ENCODE assay signal across 18 cellular contexts in the genomic region with DNA sequence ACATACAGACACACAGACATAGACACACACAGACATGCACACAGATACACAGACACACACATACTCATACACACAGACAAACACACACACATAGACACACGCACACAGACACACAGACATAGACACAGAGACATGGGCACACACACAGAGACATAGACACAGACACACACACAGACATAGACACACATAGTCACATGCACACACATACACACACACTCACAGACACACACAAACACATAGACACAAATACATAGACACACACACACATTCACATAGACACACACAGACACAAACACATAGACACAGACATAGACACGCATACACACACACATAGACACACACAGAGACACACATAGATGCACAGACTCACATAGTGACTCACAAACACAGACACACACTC. TPM values are rescaled to one million over a fixed set of nuclear protein-coding genes. Genes with fewer than 3 reads are reported as not detected.
DNase-seq lines count a peak whose midpoint lies in the region; ATAC-seq, FAIRE-seq and TF ChIP-seq lines count a peak whose summit lies in the region.
"Had no signal": no experiment of that assay in that cellular context is flagged by ENCODE, and none has a peak within 500 bp of the region (broad histone marks: within the 10 kb centered on the region; RNA-seq: fewer than 3 reads in every experiment).

No MANE protein-coding gene starts in this region.

- FAIRE-seq in HepG2 (lab: Jason Lieb, UNC) (peak; percentile 84), astrocyte (lab: Jason Lieb, UNC) (peak; percentile 56)
- FAIRE-seq: H54 had no signal

- H3K4me1 ChIP-seq in HepG2 (ENCODE audit: insufficient read depth, low read length) (no peaks in the 10 kb centered on the region), right lobe of liver (no peaks in the 10 kb centered on the region), astrocyte (ENCODE audit: insufficient read depth, low read length) (no peaks in the 10 kb centered on the region), mesenchymal stem cell (ENCODE audit: control insufficient read depth, insufficient read depth, low read depth, low read length) (no peaks in the 10 kb centered on the region)

- H2BK15ac ChIP-seq in mesenchymal stem cell (ENCODE audit: low read depth, poor library complexity, severe bottlenecking) = no peak overlapping the region

- H3K4me3 ChIP-seq in HepG2 (replicated peaks in 1 of 3; ENCODE audit: insufficient read depth in 1 of 3, low read depth in 2 of 3, low read length in 3 of 3) (no peak overlapping the region), right lobe of liver (no peak overlapping the region), astrocyte (ENCODE audit: insufficient read depth, low read depth, low read length) (no peak overlapping the region), mesenchymal stem cell (ENCODE audit: insufficient read depth in 1 of 2, low read depth in 1 of 2, low read length in 2 of 2) (no peak overlapping the region)
- H3K4me3 ChIP-seq: BLaER1, GM23248 had no signal

- H4K20me1 ChIP-seq in HepG2 (ENCODE audit: insufficient read depth, low read length) (no peaks in the 10 kb centered on the region), astrocyte (ENCODE audit: insufficient read depth, low read length) (no peaks in the 10 kb centered on the region)
- H4K20me1 ChIP-seq: BLaER1 had no signal

- no peak overlapping the region for H2BK12ac ChIP-seq in mesenchymal stem cell (ENCODE audit: low read length in 2 of 2)

- H3K36me3 ChIP-seq in HepG2 (replicated peaks in 1 of 2; ENCODE audit: control insufficient read depth in 1 of 2, insufficient read depth in 2 of 2, low read length in 2 of 2) = no peaks in the 10 kb centered on the region
- no peaks in the 10 kb centered on the region for H3K36me3 ChIP-seq in right lobe of liver
- H3K36me3 ChIP-seq in astrocyte (ENCODE audit: insufficient read depth, low read length) = no peaks in the 10 kb centered on the region
- H3K36me3 ChIP-seq in mesenchymal stem cell (ENCODE audit: control insufficient read depth in 1 of 2, insufficient read depth in 2 of 2, low read depth in 1 of 2, low read length in 2 of 2) = no peaks in the 10 kb centered on the region
- H3K36me3 ChIP-seq: BLaER1 had no signal

- H3K27me3 ChIP-seq in HepG2 (ENCODE audit: control insufficient read depth in 1 of 2, insufficient read depth in 2 of 2, low read length in 2 of 2) (peaks cover 20 to 95% of the 10 kb centered on the region in 2 experiments; a peak in 4 of 5 replicates), right lobe of liver (no peaks in the 10 kb centered on the region), astrocyte (ENCODE audit: insufficient read depth, low read length) (peaks cover 9% of the 10 kb centered on the region), mesenchymal stem cell (ENCODE audit: control insufficient read depth in 1 of 2, insufficient read depth in 1 of 2, low read length in 2 of 2) (peaks cover 0 to 42% of the 10 kb centered on the region in 2 experiments)

- no peak overlapping the region for H2BK5ac ChIP-seq in mesenchymal stem cell (ENCODE audit: low read depth, low read length, poor library complexity, severe bottlenecking)

- H3K79me2 ChIP-seq in HepG2 (ENCODE audit: insufficient read depth, low read length) (no peaks in the 10 kb centered on the region), astrocyte (ENCODE audit: insufficient read depth, low read length) (no peaks in the 10 kb centered on the region)

- no peak overlapping the region for H3K27ac Mint-ChIP-seq in astrocyte (ENCODE audit: unreplicated experiment)
- H3K27ac Mint-ChIP-seq: CD14-positive monocyte; CD4-positive, alpha-beta memory T cell; HFFc6 had no signal

- H3K79me1 ChIP-seq in mesenchymal stem cell (replicated peaks; ENCODE audit: low read length, poor library complexity, severe bottlenecking) = no peaks in the 10 kb centered on the region

- H4K91ac ChIP-seq in mesenchymal stem cell (ENCODE audit: low read length) = peak overlapping the region; percentile 5

- TF ChIP-seq POLR2A in HepG2 (IDR thresholded peaks at IDR 0.05; ENCODE audit: insufficient read depth in 1 of 2, low read depth in 2 of 2, low read length in 2 of 2) = no peak
- TF ChIP-seq POLR2A in right lobe of liver (IDR thresholded peaks at IDR 0.05) = no peak

- H4K8ac ChIP-seq in mesenchymal stem cell (ENCODE audit: low read length) = no peak overlapping the region

- CTCF ChIA-PET in HepG2 (lab: Yijun Ruan, JAX; ENCODE audit: low intra/inter-chr PET ratio, low total read pairs) = no interaction called here
- CTCF ChIA-PET in GM10248 (lab: Yijun Ruan, JAX) = no interaction called here

- no peaks in the 10 kb centered on the region for H3K36me3 Mint-ChIP-seq in astrocyte (ENCODE audit: low read depth, unreplicated experiment)
- H3K36me3 Mint-ChIP-seq: CD14-positive monocyte; CD4-positive, alpha-beta memory T cell had no signal

- intact Hi-C loops in HepG2 (cut with micrococcal nuclease; ENCODE audit: unreplicated experiment) (no loop called here), right lobe of liver (cut with DNase I) (no loop called here)

- BruUV-seq in HepG2 (replicated peaks; lab: Mats Ljungman, UMichigan) = no TSS peak

- H2AFZ ChIP-seq in HepG2 (ENCODE audit: low read length) (no peak overlapping the region), astrocyte (ENCODE audit: low read depth, low read length) (no peak overlapping the region), mesenchymal stem cell (ENCODE audit: low read depth, low read length) (no peak overlapping the region)
- H2AFZ ChIP-seq: GM23248 had no signal

- TF ChIP-seq RAD21 in HepG2 (CRISPR knock-in tag; IDR thresholded peaks at IDR 0.05) = no peak

- H3K14ac ChIP-seq in mesenchymal stem cell (ENCODE audit: low read length in 2 of 2) = peak overlapping the region in 1 of 2 experiments; percentile 26

- TF ChIP-seq EP300 in HepG2 (IDR thresholded peaks at IDR 0.05; ENCODE audit: low read depth in 2 of 2, low read length in 2 of 2) (no peak), HepG2 (CRISPR knock-in tag; IDR thresholded peaks at IDR 0.05; ENCODE audit: borderline replicate concordance) (no peak)

- 0% methylated on average over 2 of the region's 2 CpGs for WGBS in HepG2 (ENCODE audit: low lambda C conversion rate)
- WGBS in right lobe of liver (ENCODE audit: insufficient coverage, low coverage, low lambda C conversion rate, missing lambda C conversion rate) = 44% methylated on average over 2 of the region's 2 CpGs
- WGBS in mesenchymal stem cell = 77% methylated on average over 2 of the region's 2 CpGs

- H3K27me3 Mint-ChIP-seq in astrocyte (ENCODE audit: low read depth, unreplicated experiment) = peaks cover 29% of the 10 kb centered on the region

- H3K9me3 ChIP-seq in HepG2 (ENCODE audit: low read length) = no peaks in the 10 kb centered on the region
- H3K9me3 ChIP-seq in right lobe of liver = no peaks in the 10 kb centered on the region
- H3K9me3 ChIP-seq in astrocyte (ENCODE audit: insufficient read depth, low read depth, low read length) = no peaks in the 10 kb centered on the region
- H3K9me3 ChIP-seq in mesenchymal stem cell (ENCODE audit: control insufficient read depth, low read length) = no peaks in the 10 kb centered on the region

- no peak overlapping the region for H3K4me3 Mint-ChIP-seq in astrocyte (ENCODE audit: unreplicated experiment)
- H3K4me3 Mint-ChIP-seq: CD14-positive monocyte; CD4-positive, alpha-beta memory T cell; HFFc6 had no signal

- H2BK120ac ChIP-seq in mesenchymal stem cell (ENCODE audit: low read depth, low read length) = no peak overlapping the region

- no peak overlapping the region for H2AK5ac ChIP-seq in mesenchymal stem cell (ENCODE audit: low read length, severe bottlenecking)

- in situ Hi-C loops in HepG2 (cut with HindIII; ENCODE audit: extremely low pct_ligation_motif_present, low pct_unique_long_range_greater_than_20kb) = no loop called here

- POLR2A ChIA-PET in HepG2 (lab: Yijun Ruan, JAX) = no interaction called here
- POLR2A ChIA-PET in GM10248 (lab: Yijun Ruan, JAX) = no interaction called here

- H3K27ac ChIP-seq in HepG2 (ENCODE audit: extremely low read length, insufficient read depth, low read length) = no peak overlapping the region
- H3K27ac ChIP-seq in right lobe of liver = no peak overlapping the region
- no peak overlapping the region for H3K27ac ChIP-seq in astrocyte (ENCODE audit: low read depth, low read length)
- no peak overlapping the region for H3K27ac ChIP-seq in mesenchymal stem cell (ENCODE audit: low read length, poor library complexity, severe bottlenecking)
- H3K27ac ChIP-seq: BLaER1, GM23248 had no signal

- TF ChIP-seq CTCF in HepG2 (CRISPR knock-in tag; IDR thresholded peaks at IDR 0.05) (no peak), right lobe of liver (IDR thresholded peaks at IDR 0.05) (no peak), astrocyte (IDR thresholded peaks at IDR 0.05; ENCODE audit: insufficient read depth, low read depth, low read length) (no peak), GM10248 (IDR thresholded peaks at IDR 0.05; ENCODE audit: control extremely low read depth, extremely low read depth, low read depth, missing control alignments) (no peak)

- H3K4me1 Mint-ChIP-seq in astrocyte (ENCODE audit: low read depth, unreplicated experiment) = peaks cover 10% of the 10 kb centered on the region
- H3K4me1 Mint-ChIP-seq: CD4-positive, alpha-beta memory T cell had no signal

- no peak overlapping the region for H3K18ac ChIP-seq in mesenchymal stem cell (ENCODE audit: low read depth in 1 of 2, low read length in 2 of 2)

- no peak overlapping the region for H3K4ac ChIP-seq in mesenchymal stem cell (ENCODE audit: low read depth in 1 of 2, low read length in 2 of 2)

- H3K23ac ChIP-seq in mesenchymal stem cell (ENCODE audit: low read length in 2 of 2) = no peak overlapping the region

- no peak for DNase-seq in HepG2 (ENCODE audit: low spot score)
- no peak for DNase-seq in right lobe of liver
- no peak for DNase-seq in astrocyte (ENCODE audit: low read depth)
- DNase-seq in mesenchymal stem cell = no peak
- DNase-seq in NCI-H2107 treated with DMSO at 0.1 percent for 48 hours (lab: John Stamatoyannopoulos, UW; ENCODE audit: unreplicated experiment) = no peak
- no peak for DNase-seq in GM10248 (ENCODE audit: extremely low spot score)
- DNase-seq: 8988T; CD4-positive, alpha-beta memory T cell; DMS153; DMS79; GDM1; GM23248; HCEC 1CT; HFFc6 had no signal

- H3K4me2 ChIP-seq in HepG2 (ENCODE audit: low read depth, low read length) (no peak overlapping the region), astrocyte (ENCODE audit: low read length) (no peak overlapping the region), mesenchymal stem cell (ENCODE audit: low read length, poor library complexity, severe bottlenecking) (no peak overlapping the region)
- H3K4me2 ChIP-seq: BLaER1 had no signal

- H3K9me3 Mint-ChIP-seq in astrocyte (ENCODE audit: unreplicated experiment) = no peaks in the 10 kb centered on the region
- H3K9me3 Mint-ChIP-seq: CD4-positive, alpha-beta memory T cell; HFFc6 had no signal

- H3K9ac ChIP-seq in HepG2 (ENCODE audit: insufficient read depth, low read depth, low read length) (no peak overlapping the region), astrocyte (ENCODE audit: low read length) (no peak overlapping the region), mesenchymal stem cell (ENCODE audit: low read length) (no peak overlapping the region)
- H3K9ac ChIP-seq: BLaER1, GM23248 had no signal

- ATAC-seq in HepG2 (no peak), right lobe of liver (no peak), HG02610 (IDR thresholded peaks at IDR 0.05; ENCODE audit: unreplicated experiment) (no peak)

RNA-seq across cellular contexts. Expression of a gene that starts 13.5 kb away (rescaled TPM):
- total RNA-seq in HepG2 (2016; rRNA removed; fragmentation: Illumina TruSeq; extraction: Trizol) (not detected in 2 replicates), right lobe of liver (under 1 TPM in 2 of 6 experiments, not detected in 4; 0.11 to 0.19 TPM), astrocyte (0.46 and 0.61 TPM in 2 replicates)
- not detected in 2 replicates for total RNA-seq in HepG2 (2016; cell fraction: cytosol; rRNA removed; fragmentation: Illumina TruSeq; extraction: Trizol; ENCODE audit: low read depth)
- total RNA-seq in HepG2 (2016; cell fraction: insoluble cytoplasmic fraction; rRNA removed; fragmentation: Illumina TruSeq; extraction: Trizol) = not detected in 2 replicates
- not detected in 2 replicates for total RNA-seq in HepG2 (2016; cell fraction: membrane; rRNA removed; fragmentation: Illumina TruSeq; extraction: Trizol)
- total RNA-seq in HepG2 (2016; cell fraction: nucleus; rRNA removed; fragmentation: Illumina TruSeq; extraction: Trizol) = not detected in 2 replicates
- not detected in 2 replicates for polyA plus RNA-seq in HepG2 (2011; rRNA removed)
- 0.03 TPM in 2 replicates for polyA plus RNA-seq in HepG2 (2011; cell fraction: cytosol; rRNA removed)
- polyA plus RNA-seq in HepG2 (2011; cell fraction: nucleus; rRNA removed) = not detected in 2 replicates
- polyA plus RNA-seq in HepG2 (2012) = not detected in 2 replicates
- not detected in 2 replicates for polyA plus RNA-seq in HepG2 (2016; cell fraction: cytosol; fragmentation: Illumina TruSeq; extraction: Trizol; ENCODE audit: low read depth)
- polyA plus RNA-seq in HepG2 (2016; cell fraction: insoluble cytoplasmic fraction; fragmentation: Illumina TruSeq; extraction: Trizol; ENCODE audit: low read depth) = not detected in 2 replicates
- polyA plus RNA-seq in HepG2 (2016; cell fraction: membrane; fragmentation: Illumina TruSeq; extraction: Trizol; ENCODE audit: low read depth) = not detected in 2 replicates
- not detected in 2 replicates for polyA plus RNA-seq in HepG2 (2016; cell fraction: nucleus; fragmentation: Illumina TruSeq; extraction: Trizol; ENCODE audit: insufficient read depth, low read depth)
- polyA minus RNA-seq in HepG2 (2011; rRNA and poly(A)+ RNA removed; ENCODE audit: low replicate concordance) = 33.4 TPM in 1 of 2 replicates, not detected in the other
- polyA minus RNA-seq in HepG2 (2011; cell fraction: cytosol; rRNA and poly(A)+ RNA removed) = 0.26 and 0.30 TPM in 2 replicates
- 0.13 TPM in 1 of 2 replicates, not detected in the other for polyA minus RNA-seq in HepG2 (2011; cell fraction: nucleus; rRNA and poly(A)+ RNA removed)
- polyA plus RNA-seq in mesenchymal stem cell (2013, experiment 1 of 2) = 0.50 TPM
- polyA plus RNA-seq in mesenchymal stem cell (2013, experiment 2 of 2) = 0.33 TPM
- total RNA-seq: CD4-positive, alpha-beta memory T cell had no signal
- polyA plus RNA-seq: CD14-positive monocyte; CD4-positive, alpha-beta memory T cell had no signal
